Comparison of ENCODE assay signal across 8 cellular contexts in the genomic region with DNA sequence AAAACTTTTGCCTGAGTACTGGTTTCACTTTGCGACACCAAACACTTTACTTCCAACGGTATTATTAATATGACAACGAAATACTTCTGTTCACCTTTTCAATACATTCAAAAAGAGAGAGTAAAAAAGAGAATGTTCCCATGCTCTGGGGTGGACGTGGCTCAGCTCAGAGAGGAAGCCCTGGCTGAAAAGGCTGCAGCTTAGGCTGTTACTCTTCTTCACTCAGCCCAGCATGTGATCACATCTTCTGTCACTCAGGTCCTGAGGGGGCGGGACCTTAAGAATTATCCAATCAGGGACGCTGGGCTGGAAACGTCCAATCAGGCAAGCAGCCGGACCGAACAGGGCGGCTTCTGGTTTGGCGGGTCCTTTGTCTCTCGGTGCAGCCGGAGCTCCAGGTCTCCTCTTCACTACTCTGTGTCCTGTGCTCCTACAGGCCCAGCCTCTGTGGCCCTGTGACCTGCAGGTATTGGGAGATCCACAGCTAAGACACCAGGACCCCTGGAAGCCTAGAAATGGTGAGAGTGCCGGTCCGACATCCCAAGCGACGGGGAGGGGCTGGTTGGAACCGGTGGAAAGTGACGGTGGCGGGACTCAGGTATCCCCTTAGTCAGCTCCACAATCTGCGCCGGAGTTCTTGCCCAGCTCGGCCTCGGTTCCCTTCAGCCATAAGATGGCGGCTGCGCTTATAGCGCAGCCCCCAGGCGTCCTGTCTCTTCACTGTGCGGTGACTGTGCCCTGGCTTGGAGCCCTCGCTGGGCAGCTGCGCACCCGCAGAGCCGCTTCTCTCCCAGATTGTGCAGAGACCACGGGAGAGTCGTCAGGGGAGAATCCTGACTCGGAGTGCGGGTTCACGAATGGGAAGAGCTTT. TPM values are rescaled to one million over a fixed set of nuclear protein-coding genes. Genes with fewer than 3 reads are reported as not detected.
DNase-seq lines count a peak whose midpoint lies in the region; ATAC-seq and TF ChIP-seq lines count a peak whose summit lies in the region.

TSS of gene ZNF93 (plus strand) at position 373 of the 871 bp plus-strand sequence. CDS start at position 516, 143 bp downstream.

- peak within 1 kb of the TSS; percentile 36 for H4K5ac ChIP-seq in H9 (ENCODE audit: insufficient read length, low read depth, low read length)

- peak within 1 kb of the TSS; percentile 97 for H3K14ac ChIP-seq in H9 (ENCODE audit: insufficient read depth, low read length)

- no peak within 1 kb of the TSS for H4K8ac ChIP-seq in H9 (replicated peaks; ENCODE audit: insufficient read length, low read depth, low read length)

- H4K20me1 ChIP-seq in H9 (ENCODE audit: control insufficient read depth, insufficient read depth, insufficient read length) = peaks cover 3% of the 10 kb centered on the region

- H3K18ac ChIP-seq in H9 (ENCODE audit: insufficient read length, low read depth, low read length) = peak within 1 kb of the TSS; percentile 98

- H3K4me3 Mint-ChIP-seq in H9 (peak within 1 kb of the TSS; percentile 97 to 98), type B pancreatic cell (peak within 1 kb of the TSS; percentile 97)
- H3K4me3 Mint-ChIP-seq in T-helper 1 cell treated with Interleukin-12 subunit alpha and Interleukin-12 subunit beta and Interleukin-4 antibody, amounts not matched to agents 30 μg/mL and 1 μg/mL, for 36 hours = peak within 1 kb of the TSS; percentile 94

- no CpG with 5 or more reads among the region's 38 CpGs for WGBS in H9 (ENCODE audit: extremely low coverage, insufficient read length, low lambda C conversion rate)

- H3K4ac ChIP-seq in H9 (ENCODE audit: low read depth, low read length) = peak within 1 kb of the TSS; percentile 94; the same call in 1 of the 2 replicates

- H2AK5ac ChIP-seq in H9 (ENCODE audit: insufficient read length, low read length) = no peak within 1 kb of the TSS

- DNase-seq in ELR (ENCODE audit: low read depth) = peak; percentile 98
- DNase-seq in H9 = peak; percentile 98
- DNase-seq in NCI-H1092 (lab: John Stamatoyannopoulos, UW) = peak; percentile 95
- peak; percentile 95 for DNase-seq in left cardiac atrium
- peak; percentile 81 to 98 (median 88) for DNase-seq in posterior cingulate gyrus
- peak; percentile 93 for DNase-seq in type B pancreatic cell (ENCODE audit: extremely low spot score, unreplicated experiment)

- H3K36me3 Mint-ChIP-seq in H9 (ENCODE audit: insufficient read depth in 1 of 3, low read depth in 3 of 3) = peaks cover 33 to 48% (median 43%) of the 10 kb centered on the region in 3 experiments
- H3K36me3 Mint-ChIP-seq in T-helper 1 cell treated with Interleukin-12 subunit alpha and Interleukin-12 subunit beta and Interleukin-4 antibody, amounts not matched to agents 30 μg/mL and 1 μg/mL, for 36 hours (ENCODE audit: low read depth) = peaks cover 45% of the 10 kb centered on the region
- H3K36me3 Mint-ChIP-seq in type B pancreatic cell = peaks cover 67% of the 10 kb centered on the region

- no peak within 1 kb of the TSS for H2AFZ ChIP-seq in H9 (ENCODE audit: low read length)

- no peaks in the 10 kb centered on the region for H3K27me3 ChIP-seq in H9 (ENCODE audit: insufficient read depth, low read length)

- H3K79me2 ChIP-seq in H9 (ENCODE audit: insufficient read depth, low read length) = peaks cover 39% of the 10 kb centered on the region

- H4K91ac ChIP-seq in H9 (ENCODE audit: insufficient read length, low read depth, low read length) = peak within 1 kb of the TSS; percentile 73

- no peaks in the 10 kb centered on the region for H3K9me3 ChIP-seq in H9 (ENCODE audit: control insufficient read depth, low read depth, low read length)

- no peak within 1 kb of the TSS for H2BK12ac ChIP-seq in H9 (ENCODE audit: insufficient read length, low read depth, low read length)

- H3K27ac ChIP-seq in H9 (ENCODE audit: insufficient read length, low read depth, low read length) (peak within 1 kb of the TSS; percentile 84), angular gyrus (ENCODE audit: low read depth, low read length) (peak within 1 kb of the TSS; percentile 51)

- H3K9ac ChIP-seq in H9 (ENCODE audit: extremely low read depth, insufficient read length, low read length) = peak within 1 kb of the TSS; percentile 98

- H2BK15ac ChIP-seq in H9 (ENCODE audit: low read depth, low read length) = no peak within 1 kb of the TSS

- H2BK20ac ChIP-seq in H9 (ENCODE audit: low read depth, low read length, poor library complexity, severe bottlenecking) = no peak within 1 kb of the TSS

- H3K27me3 Mint-ChIP-seq in H9 (ENCODE audit: low read depth) = peaks cover 2% of the 10 kb centered on the region; the same call in 1 of the 2 replicates
- H3K27me3 Mint-ChIP-seq in T-helper 1 cell treated with Interleukin-12 subunit alpha and Interleukin-12 subunit beta and Interleukin-4 antibody, amounts not matched to agents 30 μg/mL and 1 μg/mL, for 36 hours (ENCODE audit: low read depth) = no peaks in the 10 kb centered on the region
- no peaks in the 10 kb centered on the region for H3K27me3 Mint-ChIP-seq in type B pancreatic cell

- ATAC-seq in left cardiac atrium = peak; percentile 99

- H3K23ac ChIP-seq in H9 (ENCODE audit: insufficient read length, low read depth, low read length) = no peak within 1 kb of the TSS

- H3K23me2 ChIP-seq in H9 (ENCODE audit: insufficient read length, low read depth, low read length, poor library complexity, severe bottlenecking) = peaks cover 4% of the 10 kb centered on the region

- peak within 1 kb of the TSS; percentile 66 for H3K4me2 ChIP-seq in H9 (ENCODE audit: insufficient read depth, insufficient read length, low read length)

- peak within 1 kb of the TSS; percentile 99 to 100 (median 100) for H3K27ac Mint-ChIP-seq in H9
- H3K27ac Mint-ChIP-seq in T-helper 1 cell treated with Interleukin-12 subunit alpha and Interleukin-12 subunit beta and Interleukin-4 antibody, amounts not matched to agents 30 μg/mL and 1 μg/mL, for 36 hours = peak within 1 kb of the TSS; percentile 89
- H3K27ac Mint-ChIP-seq in type B pancreatic cell = peak within 1 kb of the TSS; percentile 100

- H3K79me1 ChIP-seq in H9 (ENCODE audit: insufficient read depth, low read depth, low read length, poor library complexity, severe bottlenecking) = peaks cover 3% of the 10 kb centered on the region

- H3K9me3 Mint-ChIP-seq in H9 (peaks cover 16 to 66% of the 10 kb centered on the region in 2 experiments), type B pancreatic cell (peaks cover 46% of the 10 kb centered on the region)
- peaks cover 77% of the 10 kb centered on the region for H3K9me3 Mint-ChIP-seq in T-helper 1 cell treated with Interleukin-12 subunit alpha and Interleukin-12 subunit beta and Interleukin-4 antibody, amounts not matched to agents 30 μg/mL and 1 μg/mL, for 36 hours

- peaks cover 27 to 42% of the 10 kb centered on the region in 2 experiments for H3K4me1 Mint-ChIP-seq in H9
- peaks cover 16% of the 10 kb centered on the region for H3K4me1 Mint-ChIP-seq in T-helper 1 cell treated with Interleukin-12 subunit alpha and Interleukin-12 subunit beta and Interleukin-4 antibody, amounts not matched to agents 30 μg/mL and 1 μg/mL, for 36 hours (ENCODE audit: low read depth)
- peaks cover 12% of the 10 kb centered on the region for H3K4me1 Mint-ChIP-seq in type B pancreatic cell (ENCODE audit: unreplicated experiment)

- H2BK120ac ChIP-seq in H9 (ENCODE audit: low read depth, low read length, poor library complexity, severe bottlenecking) = peak within 1 kb of the TSS; percentile 74

- no peaks in the 10 kb centered on the region; the same call in 1 of the 2 replicates for H3K4me1 ChIP-seq in H9 (ENCODE audit: insufficient read depth, low read length)

- TF ChIP-seq CTCF in H9 (conservative IDR thresholded peaks at IDR 0.05) = no peak
- TF ChIP-seq CTCF in type B pancreatic cell (conservative IDR thresholded peaks at IDR 0.05) = no peak

- peak within 1 kb of the TSS; percentile 4 for H2BK5ac ChIP-seq in H9 (ENCODE audit: insufficient read length, low read length)

- H3T11ph ChIP-seq in H9 (ENCODE audit: low read length) = peak within 1 kb of the TSS; percentile 88

- intact Hi-C loops in left cardiac atrium (cut with DNase I) = no loop called here
- intact Hi-C loops in posterior cingulate gyrus (cut with DNase I) = no loop called here

- H3K56ac ChIP-seq in H9 (ENCODE audit: insufficient read length, low read depth, low read length) = peak within 1 kb of the TSS; percentile 9

RNA-seq across cellular contexts. Expression of gene ZNF93, which starts in this region (rescaled TPM):
- total RNA-seq in H9 (2021) = 54.0 and 58.1 TPM in 2 replicates
- 1 to 10 TPM; 2.7 to 3.4 TPM for total RNA-seq in left cardiac atrium
- total RNA-seq in type B pancreatic cell (ENCODE audit: low replicate concordance) = 19.2 and 26.3 TPM in 2 replicates

Comparison
In these comparisons a context has a peak if more than half of its experiments do, and no peak if none do; other contexts are left out.
1. Peak in every context shown above with its lines: DNase-seq, ATAC-seq and H3K27ac ChIP-seq.